1 cellular context compared by ENCODE assay signal in genomic region chr2:207624170-207625013, GRCh38.
A peak's percentile ranks its signal among the peaks of the same experiment; 100 is the strongest.
TF ChIP-seq lines count a peak whose summit lies in the region.

No MANE protein-coding gene starts in this region.

TF ChIP-seq in HepG2, 621 proteins besides CTCF, POLR2A, EP300 and RAD21 (continued from another document and continues in another):
- TF ChIP-seq ZNF142 (CRISPR knock-in tag; IDR thresholded peaks at IDR 0.05) (0 out of 2 replicates have a peak, but pooled peaks have one; percentile 1), CERS6 (CRISPR knock-in tag; IDR thresholded peaks at IDR 0.05) (no peak), ZNF24 (IDR thresholded peaks at IDR 0.05) (no peak), NFRKB (IDR thresholded peaks at IDR 0.05) (no peak), PLSCR1 (CRISPR knock-in tag; IDR thresholded peaks at IDR 0.05; ENCODE audit: borderline replicate concordance) (no peak; the same call in 1 of the 2 replicates), FOXP1 (IDR thresholded peaks at IDR 0.05) (no peak), FOXP1 (CRISPR knock-in tag; IDR thresholded peaks at IDR 0.05) (no peak), HNF1A (IDR thresholded peaks at IDR 0.05; ENCODE audit: low read depth) (peak; percentile 20; the same call in 1 of the 2 replicates), HNF1A (CRISPR knock-in tag; IDR thresholded peaks at IDR 0.05; ENCODE audit: borderline replicate concordance) (no peak), ZNF337 (CRISPR knock-in tag; IDR thresholded peaks at IDR 0.05; ENCODE audit: borderline replicate concordance, low read depth) (no peak), HINFP (CRISPR knock-in tag; IDR thresholded peaks at IDR 0.05; ENCODE audit: low read depth) (no peak), ZNF34 (CRISPR knock-in tag; IDR thresholded peaks at IDR 0.05; ENCODE audit: borderline replicate concordance) (no peak), MTF2 (CRISPR knock-in tag; IDR thresholded peaks at IDR 0.05; ENCODE audit: borderline replicate concordance) (no peak), THAP11 (CRISPR knock-in tag; IDR thresholded peaks at IDR 0.05) (0 out of 2 replicates have a peak, but pooled peaks have one; percentile 52), HOXA5 (CRISPR knock-in tag; IDR thresholded peaks at IDR 0.05) (no peak), KLF6 (CRISPR knock-in tag; IDR thresholded peaks at IDR 0.05) (no peak), SRF (IDR thresholded peaks at IDR 0.05; ENCODE audit: low read depth, low read length) (no peak), MED1 (CRISPR knock-in tag; IDR thresholded peaks at IDR 0.05) (peak; percentile 11; the same call in 1 of the 2 replicates), ZBTB26 (CRISPR knock-in tag; IDR thresholded peaks at IDR 0.05; ENCODE audit: borderline replicate concordance) (0 out of 2 replicates have a peak, but pooled peaks have one; percentile 1), SIX1 (CRISPR knock-in tag; IDR thresholded peaks at IDR 0.05; ENCODE audit: borderline replicate concordance) (peak; percentile 12; the same call in 1 of the 2 replicates), ISX (CRISPR knock-in tag; conservative IDR thresholded peaks at IDR 0.05) (no peak), ZNF674 (CRISPR knock-in tag; IDR thresholded peaks at IDR 0.05; ENCODE audit: low read depth) (no peak; the same call in 1 of the 2 replicates), ZNF589 (CRISPR knock-in tag; conservative IDR thresholded peaks at IDR 0.05) (peak; percentile 66; the same call in 1 of the 2 replicates), EHMT2 (IDR thresholded peaks at IDR 0.05; ENCODE audit: borderline replicate concordance, low read depth, low read length) (no peak), XBP1 (CRISPR knock-in tag; IDR thresholded peaks at IDR 0.05) (no peak), ZNF841 (CRISPR knock-in tag; IDR thresholded peaks at IDR 0.05; ENCODE audit: borderline replicate concordance) (peak; percentile 75; the same call in 1 of the 2 replicates), ATAD3A (CRISPR knock-in tag; IDR thresholded peaks at IDR 0.05) (no peak), NKX3-1 (CRISPR knock-in tag; IDR thresholded peaks at IDR 0.05) (no peak; the same call in 1 of the 2 replicates), THYN1 (CRISPR knock-in tag; IDR thresholded peaks at IDR 0.05; ENCODE audit: borderline replicate concordance, low read depth) (no peak), E2F5 (CRISPR knock-in tag; conservative IDR thresholded peaks at IDR 0.05) (no peak), HDAC1 (CRISPR knock-in tag; IDR thresholded peaks at IDR 0.05) (no peak), TFDP1 (CRISPR knock-in tag; IDR thresholded peaks at IDR 0.05; ENCODE audit: borderline replicate concordance) (no peak; the same call in 1 of the 2 replicates), BCL3 (CRISPR knock-in tag; IDR thresholded peaks at IDR 0.05) (no peak), LCORL (IDR thresholded peaks at IDR 0.05) (no peak), LCORL (CRISPR knock-in tag; IDR thresholded peaks at IDR 0.05) (peak; percentile 64), ZNF576 (CRISPR knock-in tag; IDR thresholded peaks at IDR 0.05) (no peak), ZSCAN9 (CRISPR knock-in tag; IDR thresholded peaks at IDR 0.05; ENCODE audit: borderline replicate concordance) (no peak), ZNF275 (CRISPR knock-in tag; IDR thresholded peaks at IDR 0.05; ENCODE audit: borderline replicate concordance) (no peak), ZNF207 (IDR thresholded peaks at IDR 0.05; ENCODE audit: borderline replicate concordance) (no peak), ZNF430 (CRISPR knock-in tag; IDR thresholded peaks at IDR 0.05) (no peak; the same call in 1 of the 2 replicates), ZNF451 (CRISPR knock-in tag; IDR thresholded peaks at IDR 0.05) (no peak; the same call in 1 of the 2 replicates), ZNF83 (CRISPR knock-in tag; IDR thresholded peaks at IDR 0.05; ENCODE audit: borderline replicate concordance) (no peak)
